ENCODE assay signal across 9 cellular contexts in genomic region chrX:135596495-135596894, GRCh38.
DNase-seq lines count a peak whose midpoint lies in the region; ATAC-seq and TF ChIP-seq lines count a peak whose summit lies in the region.
"Had no signal": no experiment of that assay in that cellular context is flagged by ENCODE, and none has a peak within 500 bp of the region (broad histone marks: within the 10 kb centered on the region; RNA-seq: fewer than 3 reads in every experiment).

No MANE protein-coding gene starts in this region.

- H3K9ac ChIP-seq in OCI-LY3 (ENCODE audit: low read length): no peak overlapping the region

- no peaks in the 10 kb centered on the region for H4K20me1 ChIP-seq in OCI-LY3 (ENCODE audit: insufficient read depth, low read length)

- DNase-seq in COR-L47 (lab: John Stamatoyannopoulos, UW): peak; percentile 22
- peak; percentile 4 for DNase-seq in HFFc6
- peak; percentile 50 to 56 for DNase-seq in activated T-cell treated with anti-CD3 and anti-CD28 coated beads, Interleukin-2, amount 50 U/mL, for 72 hours
- peak; percentile 26 for DNase-seq in glutamatergic neuron
- DNase-seq in stimulated activated CD4-positive, alpha-beta T cell treated with anti-CD3 and anti-CD28 coated beads, Interleukin-1b, Interleukin-23, amount 100 ng/mL, for 1 hour (ENCODE audit: low read depth in 2 of 2): peak; percentile 4 to 17
- DNase-seq in NCI-H187 treated with DMSO at 0.1 percent for 48 hours (lab: John Stamatoyannopoulos, UW): no peak
- DNase-seq in ureter (ENCODE audit: low spot score): no peak

- H3K36me3 Mint-ChIP-seq in HFFc6 (ENCODE audit: low read depth) (no peaks in the 10 kb centered on the region), glutamatergic neuron (ENCODE audit: unreplicated experiment) (no peaks in the 10 kb centered on the region)
- no peaks in the 10 kb centered on the region for H3K36me3 Mint-ChIP-seq in activated T-cell treated with anti-CD3 and anti-CD28 coated beads, Interleukin-2, amount 50 U/mL, for 72 hours (ENCODE audit: insufficient read depth in 2 of 2)

- no peaks in the 10 kb centered on the region for H3K9me3 ChIP-seq in OCI-LY3 (ENCODE audit: insufficient read depth, low read length)

- H3K27me3 Mint-ChIP-seq in HFFc6 (ENCODE audit: insufficient read depth) (no peaks in the 10 kb centered on the region), glutamatergic neuron (ENCODE audit: unreplicated experiment) (no peaks in the 10 kb centered on the region)
- H3K27me3 Mint-ChIP-seq in activated T-cell treated with anti-CD3 and anti-CD28 coated beads, Interleukin-2, amount 50 U/mL, for 72 hours (ENCODE audit: low read depth): peaks cover 54% of the 10 kb centered on the region

- H3K36me3 ChIP-seq in OCI-LY3 (replicated peaks; ENCODE audit: low read depth, low read length): no peaks in the 10 kb centered on the region

- TF ChIP-seq CTCF in HFFc6 (IDR thresholded peaks at IDR 0.05) (peak; percentile 79), OCI-LY3 (IDR thresholded peaks at IDR 0.05; ENCODE audit: low read depth, low read length) (peak; percentile 67), glutamatergic neuron (IDR thresholded peaks at IDR 0.05; ENCODE audit: partially characterized antibody, unreplicated experiment) (peak; percentile 22)

- no peak overlapping the region for H3K4me3 Mint-ChIP-seq in HFFc6
- no peak overlapping the region for H3K4me3 Mint-ChIP-seq in activated T-cell treated with anti-CD3 and anti-CD28 coated beads, Interleukin-2, amount 50 U/mL, for 72 hours
- no peak overlapping the region for H3K4me3 Mint-ChIP-seq in glutamatergic neuron (ENCODE audit: unreplicated experiment)

- ATAC-seq in activated T-cell treated with anti-CD3 and anti-CD28 coated beads, Interleukin-2, amount 50 U/mL, for 72 hours (replicated peaks in 1 of 2): peak; percentile 28 to 53

- H3K27ac Mint-ChIP-seq in HFFc6 (no peak overlapping the region), glutamatergic neuron (ENCODE audit: unreplicated experiment) (no peak overlapping the region)
- H3K27ac Mint-ChIP-seq in activated T-cell treated with anti-CD3 and anti-CD28 coated beads, Interleukin-2, amount 50 U/mL, for 72 hours: no peak overlapping the region

- H3K4me1 Mint-ChIP-seq in HFFc6 (ENCODE audit: low read depth) (no peaks in the 10 kb centered on the region), glutamatergic neuron (ENCODE audit: low read depth, unreplicated experiment) (no peaks in the 10 kb centered on the region)
- H3K4me1 Mint-ChIP-seq in activated T-cell treated with anti-CD3 and anti-CD28 coated beads, Interleukin-2, amount 50 U/mL, for 72 hours (ENCODE audit: low read depth): peaks cover 4% of the 10 kb centered on the region

- H3K9me3 Mint-ChIP-seq in HFFc6 (no peaks in the 10 kb centered on the region), glutamatergic neuron (ENCODE audit: unreplicated experiment) (no peaks in the 10 kb centered on the region)
- no peaks in the 10 kb centered on the region for H3K9me3 Mint-ChIP-seq in activated T-cell treated with anti-CD3 and anti-CD28 coated beads, Interleukin-2, amount 50 U/mL, for 72 hours

- no peaks in the 10 kb centered on the region for H3K79me2 ChIP-seq in OCI-LY3 (ENCODE audit: low read length)

- H2AFZ ChIP-seq in OCI-LY3 (ENCODE audit: low read depth, low read length): no peak overlapping the region

- H3K4me1 ChIP-seq in OCI-LY3 (ENCODE audit: low read length): no peaks in the 10 kb centered on the region

- no peak overlapping the region for H3K4me3 ChIP-seq in OCI-LY3 (ENCODE audit: low read length)
- H3K4me3 ChIP-seq: skin epidermis had no signal

- no peak overlapping the region for H3K27ac ChIP-seq in OCI-LY3 (ENCODE audit: low read length)
- H3K27ac ChIP-seq: skin epidermis had no signal

- H3K4me2 ChIP-seq in OCI-LY3 (ENCODE audit: low read length): 0 out of 2 replicates have a peak overlapping the region, but pooled peaks have one; percentile 12

- no peaks in the 10 kb centered on the region for H3K27me3 ChIP-seq in OCI-LY3 (ENCODE audit: low read depth, low read length)

Comparison
In these comparisons a context has a peak if more than half of its experiments do, and no peak if none do; other contexts are left out.
1. DNase-seq: peak in COR-L47 (single experiment), HFFc6 (single experiment), activated T-cell treated with anti-CD3 and anti-CD28 coated beads, Interleukin-2, amount 50 U/mL, for 72 hours (2 of 2), glutamatergic neuron (single experiment) and stimulated activated CD4-positive, alpha-beta T cell treated with anti-CD3 and anti-CD28 coated beads, Interleukin-1b, Interleukin-23, amount 100 ng/mL, for 1 hour (2 of 2); none in NCI-H187 treated with DMSO at 0.1 percent for 48 hours (single experiment) and ureter (single experiment).
2. CTCF ChIP-seq: peak in every context shown above with its lines; median percentile 79 in HFFc6; 67 in OCI-LY3; 22 in glutamatergic neuron.